Comparison of ENCODE assay signal across 10 cellular contexts in genomic region chrX:65524139-65524538, GRCh38.
"Had no signal": no experiment of that assay in that cellular context is flagged by ENCODE, and none has a peak within 500 bp of the region (broad histone marks: within the 10 kb centered on the region; RNA-seq: fewer than 3 reads in every experiment).

No MANE protein-coding gene starts in this region.

- FAIRE-seq: H1, H54, HepG2 had no signal

- DNase-seq: H9, HCEC 1CT, HFFc6, KG1 had no signal

- H3K4me3 Mint-ChIP-seq: GM23338, H9, HFFc6, IgD-negative memory B cell had no signal

- H3K4me2 ChIP-seq: GM23338 had no signal

- ATAC-seq: GM23338, HepG2 had no signal

- H3K4me1 Mint-ChIP-seq: GM23338 had no signal

- H2AFZ ChIP-seq: GM23338 had no signal

- H3K27ac ChIP-seq: HL-60 had no signal

- H3K4me3 ChIP-seq: GM23338 had no signal

- H3K27me3 Mint-ChIP-seq: IgD-negative memory B cell had no signal

- H3K27ac Mint-ChIP-seq: GM23338, HFFc6, IgD-negative memory B cell had no signal
